Comparison of ENCODE assay signal across 13 cellular contexts in genomic region chr3:149382091-149382467, GRCh38. TPM values are rescaled to one million over a fixed set of nuclear protein-coding genes. Genes with fewer than 3 reads are reported as not detected.
DNase-seq lines count a peak whose midpoint lies in the region; ATAC-seq and TF ChIP-seq lines count a peak whose summit lies in the region.
"Had no signal": no experiment of that assay in that cellular context is flagged by ENCODE, and none has a peak within 500 bp of the region (broad histone marks: within the 10 kb centered on the region; RNA-seq: fewer than 3 reads in every experiment).

No MANE protein-coding gene starts in this region.

- H2AFZ ChIP-seq in hepatocyte, result no peak overlapping the region

- no peaks in the 10 kb centered on the region for H3K27me3 ChIP-seq in hepatocyte
- no peaks in the 10 kb centered on the region for H3K27me3 ChIP-seq in tibial nerve
- H3K27me3 ChIP-seq: BE2C, body of pancreas had no signal

- H3K4me1 Mint-ChIP-seq in T-helper 2 cell treated with Interferon-gamma antibody and Interleukin-4, amounts not matched to agents 5 μg/mL and 100 μg/mL, for 36 hours (ENCODE audit: low read depth), result no peaks in the 10 kb centered on the region

- WGBS in hepatocyte (ENCODE audit: low lambda C conversion rate, missing lambda C conversion rate), result 52% methylated on average over 4 of the region's 4 CpGs
- 76 to 88% methylated on average over 4 of the region's 4 CpGs for WGBS in tibial nerve, 2 donors

- TF ChIP-seq CTCF in AG09309 (IDR thresholded peaks at IDR 0.05; ENCODE audit: control insufficient read depth, insufficient read depth, low read depth, low read length, missing control alignments) (no peak), hepatocyte (IDR thresholded peaks at IDR 0.05; ENCODE audit: poor library complexity) (no peak), tibial nerve (IDR thresholded peaks at IDR 0.05) (no peak)

- H3K4me3 ChIP-seq in AG09309 (ENCODE audit: control insufficient read depth, low read depth, low read length), result no peak overlapping the region
- H3K4me3 ChIP-seq in hepatocyte, result no peak overlapping the region
- no peak overlapping the region for H3K4me3 ChIP-seq in tibial nerve
- H3K4me3 ChIP-seq: body of pancreas had no signal

- TF ChIP-seq POLR2A in tibial nerve (IDR thresholded peaks at IDR 0.05), result no peak

- no peaks in the 10 kb centered on the region for H4K20me1 ChIP-seq in hepatocyte (ENCODE audit: insufficient read depth, poor library complexity, severe bottlenecking)

- TF ChIP-seq EP300 in tibial nerve (IDR thresholded peaks at IDR 0.05), result no peak

- H3K9me3 ChIP-seq in hepatocyte (ENCODE audit: low read depth), result no peaks in the 10 kb centered on the region
- no peaks in the 10 kb centered on the region for H3K9me3 ChIP-seq in tibial nerve
- H3K9me3 ChIP-seq: BE2C, body of pancreas had no signal

- H3K9me3 Mint-ChIP-seq in T-helper 2 cell treated with Interferon-gamma antibody and Interleukin-4, amounts not matched to agents 5 μg/mL and 100 μg/mL, for 36 hours, result no peaks in the 10 kb centered on the region
- H3K9me3 Mint-ChIP-seq: memory B cell; T-helper 1 cell treated with Interleukin-12 subunit alpha and Interleukin-12 subunit beta and Interleukin-4 antibody, amounts not matched to agents 30 μg/mL and 1 μg/mL, for 36 hours had no signal

- DNase-seq in AG09309 (ENCODE audit: low read depth) (peak; percentile 72), hepatocyte (ENCODE audit: low spot score) (no peak), tibial nerve (ENCODE audit: low spot score in 2 of 2) (no peak)
- DNase-seq in T-helper 2 cell treated with Interferon-gamma antibody and Interleukin-4, amounts not matched to agents 5 μg/mL and 100 μg/mL, for 36 hours (ENCODE audit: low spot score), result no peak
- DNase-seq: BE2C, body of pancreas, small intestine had no signal

- no peak overlapping the region for H3K27ac Mint-ChIP-seq in T-helper 2 cell treated with Interferon-gamma antibody and Interleukin-4, amounts not matched to agents 5 μg/mL and 100 μg/mL, for 36 hours
- H3K27ac Mint-ChIP-seq: memory B cell; T-helper 1 cell treated with Interleukin-12 subunit alpha and Interleukin-12 subunit beta and Interleukin-4 antibody, amounts not matched to agents 30 μg/mL and 1 μg/mL, for 36 hours had no signal

- peaks cover 47% of the 10 kb centered on the region for H3K4me1 ChIP-seq in hepatocyte (ENCODE audit: insufficient read depth)
- peaks cover 0 to 31% (median 10%) of the 10 kb centered on the region in 4 donors for H3K4me1 ChIP-seq in tibial nerve
- H3K4me1 ChIP-seq: BE2C had no signal

- peak overlapping the region; percentile 83 for H3K27ac ChIP-seq in hepatocyte
- no peak overlapping the region for H3K27ac ChIP-seq in tibial nerve

- H3K79me2 ChIP-seq in hepatocyte, result no peaks in the 10 kb centered on the region

- ATAC-seq in HG02610 (IDR thresholded peaks at IDR 0.05; ENCODE audit: unreplicated experiment) (peak; percentile 85), SK-N-SH treated with all-trans-retinoic acid at 6 μM for 48 hours (peak; percentile 57), HG03039 (IDR thresholded peaks at IDR 0.05; ENCODE audit: unreplicated experiment) (no peak), esophagus mucosa (no peak)
- ATAC-seq: body of pancreas had no signal

- H3K9me2 ChIP-seq in hepatocyte (replicated peaks; ENCODE audit: insufficient read depth), result no peaks in the 10 kb centered on the region

- peaks cover 8% of the 10 kb centered on the region for H3K27me3 Mint-ChIP-seq in T-helper 2 cell treated with Interferon-gamma antibody and Interleukin-4, amounts not matched to agents 5 μg/mL and 100 μg/mL, for 36 hours (ENCODE audit: low read depth)

- no peaks in the 10 kb centered on the region for H3K36me3 ChIP-seq in hepatocyte (replicated peaks; ENCODE audit: insufficient read depth, low read depth)
- H3K36me3 ChIP-seq in tibial nerve, result no peaks in the 10 kb centered on the region
- H3K36me3 ChIP-seq: BE2C had no signal

- no peaks in the 10 kb centered on the region for H3K36me3 Mint-ChIP-seq in T-helper 2 cell treated with Interferon-gamma antibody and Interleukin-4, amounts not matched to agents 5 μg/mL and 100 μg/mL, for 36 hours (ENCODE audit: low read depth)

- H3K4me2 ChIP-seq in hepatocyte, result peak overlapping the region; percentile 3

- H3K4me3 Mint-ChIP-seq in T-helper 2 cell treated with Interferon-gamma antibody and Interleukin-4, amounts not matched to agents 5 μg/mL and 100 μg/mL, for 36 hours, result no peak overlapping the region
- H3K4me3 Mint-ChIP-seq: memory B cell; T-helper 1 cell treated with Interleukin-12 subunit alpha and Interleukin-12 subunit beta and Interleukin-4 antibody, amounts not matched to agents 30 μg/mL and 1 μg/mL, for 36 hours had no signal

TF ChIP-seq in SK-N-SH treated with all-trans-retinoic acid at 6 μM for 48 hours, 23 proteins besides CTCF, POLR2A, EP300 and RAD21:
- TF ChIP-seq SNAI2 (CRISPR knock-in tag; IDR thresholded peaks at IDR 0.05) (no peak), ISL1 (CRISPR knock-in tag; IDR thresholded peaks at IDR 0.05) (peak; percentile 64), POU6F1 (CRISPR knock-in tag; IDR thresholded peaks at IDR 0.05; ENCODE audit: borderline replicate concordance, low read depth) (no peak), ARNTL (CRISPR knock-in tag; IDR thresholded peaks at IDR 0.05; ENCODE audit: borderline replicate concordance, low read depth) (no peak), TSHZ2 (CRISPR knock-in tag; IDR thresholded peaks at IDR 0.05) (no peak), ZFP30 (CRISPR knock-in tag; IDR thresholded peaks at IDR 0.05) (no peak), BACH2 (CRISPR knock-in tag; IDR thresholded peaks at IDR 0.05; ENCODE audit: borderline replicate concordance) (no peak), TOX (CRISPR knock-in tag; IDR thresholded peaks at IDR 0.05; ENCODE audit: borderline replicate concordance) (peak; percentile 21; the same call in 1 of the 2 replicates), ZC3H10 (CRISPR knock-in tag; IDR thresholded peaks at IDR 0.05) (no peak), RARB (CRISPR knock-in tag; IDR thresholded peaks at IDR 0.05) (no peak)
TF ChIP-seq in SK-N-SH treated with all-trans-retinoic acid at 6 μM for 48 hours: peak in this region for 2.

RNA-seq across cellular contexts. Expression of gene TM4SF1, which starts 4.6 kb away (rescaled TPM):
- total RNA-seq in hepatocyte, result 164 and 166 TPM in 2 replicates
- polyA plus RNA-seq in hepatocyte, result 179 and 194 TPM in 2 replicates
- total RNA-seq in tibial nerve, result 100 to 1,000 TPM; 132 to 264 (median 169) TPM
- total RNA-seq in esophagus mucosa, result 125 TPM

RNA-seq across cellular contexts. Expression of gene TM4SF18, which starts 48.6 kb away (rescaled TPM):
- total RNA-seq in hepatocyte (1.7 and 3.7 TPM in 2 replicates), tibial nerve (10 to 100 TPM in 1 of 4 donors, 1 to 10 TPM in 3; 1.5 to 12.7 (median 4.6) TPM), esophagus mucosa (0.76 TPM)
- 1.5 and 2.1 TPM in 2 replicates for polyA plus RNA-seq in hepatocyte

Comparison
In these comparisons a context has a peak if more than half of its experiments do, and no peak if none do; other contexts are left out.
1. ATAC-seq: peak in HG02610 (single experiment) and SK-N-SH treated with all-trans-retinoic acid at 6 μM for 48 hours (single experiment); none in HG03039 (single experiment) and esophagus mucosa (single experiment).